Comparison of ENCODE assay signal across 13 cellular contexts in genomic region chr6:42199106-42199981, GRCh38. TPM values are rescaled to one million over a fixed set of nuclear protein-coding genes. Genes with fewer than 3 reads are reported as not detected.
DNase-seq lines count a peak whose midpoint lies in the region; ATAC-seq, FAIRE-seq and TF ChIP-seq lines count a peak whose summit lies in the region.
"Had no signal": no experiment of that assay in that cellular context is flagged by ENCODE, and none has a peak within 500 bp of the region (broad histone marks: within the 10 kb centered on the region; RNA-seq: fewer than 3 reads in every experiment).

No MANE protein-coding gene starts in this region.

- no peak overlapping the region for H3K27ac ChIP-seq in body of pancreas

- H3K4me1 Mint-ChIP-seq in activated naive CD8-positive, alpha-beta T cell treated with anti-CD3 and anti-CD28 coated beads, Interleukin-2, amount 50 U/mL, for 24 hours: peaks cover 2% of the 10 kb centered on the region
- peaks cover 2% of the 10 kb centered on the region for H3K4me1 Mint-ChIP-seq in activated naive CD8-positive, alpha-beta T cell treated with anti-CD3 and anti-CD28 coated beads for 36 hours

- intact Hi-C loops in body of pancreas (cut with DNase I): no loop called here

- peaks cover 6% of the 10 kb centered on the region for H3K4me1 ChIP-seq in body of pancreas

- no peaks in the 10 kb centered on the region for H3K27me3 Mint-ChIP-seq in activated naive CD8-positive, alpha-beta T cell treated with anti-CD3 and anti-CD28 coated beads, Interleukin-2, amount 50 U/mL, for 24 hours
- no peaks in the 10 kb centered on the region for H3K27me3 Mint-ChIP-seq in activated naive CD8-positive, alpha-beta T cell treated with anti-CD3 and anti-CD28 coated beads for 36 hours
- H3K27me3 Mint-ChIP-seq: B cell had no signal

- WGBS in body of pancreas, 2 donors: 87 to 92% methylated on average over 5 of the region's 5 CpGs

- H3K27ac Mint-ChIP-seq in activated naive CD8-positive, alpha-beta T cell treated with anti-CD3 and anti-CD28 coated beads, Interleukin-2, amount 50 U/mL, for 24 hours: peak overlapping the region; percentile 4
- no peak overlapping the region for H3K27ac Mint-ChIP-seq in activated naive CD8-positive, alpha-beta T cell treated with anti-CD3 and anti-CD28 coated beads for 36 hours
- H3K27ac Mint-ChIP-seq: B cell had no signal

- no peak overlapping the region for H3K4me3 Mint-ChIP-seq in activated naive CD8-positive, alpha-beta T cell treated with anti-CD3 and anti-CD28 coated beads, Interleukin-2, amount 50 U/mL, for 24 hours
- H3K4me3 Mint-ChIP-seq in activated naive CD8-positive, alpha-beta T cell treated with anti-CD3 and anti-CD28 coated beads for 36 hours: no peak overlapping the region
- H3K4me3 Mint-ChIP-seq: B cell had no signal

- no peaks in the 10 kb centered on the region for H3K36me3 ChIP-seq in body of pancreas (replicated peaks in 1 of 2; ENCODE audit: insufficient read depth in 1 of 2, low read depth in 2 of 2)

- H3K9me3 ChIP-seq in body of pancreas: no peaks in the 10 kb centered on the region

- peaks cover 11% of the 10 kb centered on the region for H3K36me3 Mint-ChIP-seq in activated naive CD8-positive, alpha-beta T cell treated with anti-CD3 and anti-CD28 coated beads, Interleukin-2, amount 50 U/mL, for 24 hours (ENCODE audit: low read depth)
- H3K36me3 Mint-ChIP-seq in activated naive CD8-positive, alpha-beta T cell treated with anti-CD3 and anti-CD28 coated beads for 36 hours: peaks cover 16% of the 10 kb centered on the region

- no peak for DNase-seq in activated naive CD8-positive, alpha-beta T cell treated with anti-CD3 and anti-CD28 coated beads, Interleukin-2, amount 50 U/mL, for 24 hours
- no peak for DNase-seq in activated naive CD8-positive, alpha-beta T cell treated with anti-CD3 and anti-CD28 coated beads for 36 hours
- DNase-seq in RPMI8226 (peak; percentile 61), urothelium cell line (ENCODE audit: low spot score) (peak; percentile 37), NCI-H187 (lab: John Stamatoyannopoulos, UW) (no peak), body of pancreas (no peak)
- DNase-seq: activated CD4-positive, alpha-beta T cell treated with anti-CD3 and anti-CD28 coated beads, Interleukin-2, amount 50 U/mL, for 4 hours; activated naive CD4-positive, alpha-beta T cell treated with anti-CD3 and anti-CD28 coated beads, Interleukin-2, amount 50 U/mL, for 16 hours; effector memory CD4-positive, alpha-beta T cell; stimulated activated CD4-positive, alpha-beta T cell treated with anti-CD3 and anti-CD28 coated beads, Interleukin-4, amount 100 ng/mL, for 24 hours had no signal

- no peak for ATAC-seq in activated naive CD8-positive, alpha-beta T cell treated with anti-CD3 and anti-CD28 coated beads, Interleukin-2, amount 50 U/mL, for 24 hours
- peak; percentile 22 for ATAC-seq in esophagus mucosa
- no peak for ATAC-seq in body of pancreas
- no peak for ATAC-seq in HG02840 (IDR thresholded peaks at IDR 0.05; ENCODE audit: low FRiP score, unreplicated experiment)

- no peak for TF ChIP-seq CTCF in body of pancreas (IDR thresholded peaks at IDR 0.05)

- FAIRE-seq in urothelium cell line (lab: Jason Lieb, UNC): no peak

- no peak for TF ChIP-seq POLR2A in body of pancreas (IDR thresholded peaks at IDR 0.05)

- H3K4me3 ChIP-seq in body of pancreas: no peak overlapping the region

- no peaks in the 10 kb centered on the region for H3K27me3 ChIP-seq in body of pancreas

- no peaks in the 10 kb centered on the region for H3K9me3 Mint-ChIP-seq in activated naive CD8-positive, alpha-beta T cell treated with anti-CD3 and anti-CD28 coated beads, Interleukin-2, amount 50 U/mL, for 24 hours
- H3K9me3 Mint-ChIP-seq in activated naive CD8-positive, alpha-beta T cell treated with anti-CD3 and anti-CD28 coated beads for 36 hours: peaks cover 2% of the 10 kb centered on the region

RNA-seq across cellular contexts. Expression of gene GUCA1B, which starts 4.6 kb away (rescaled TPM):
- total RNA-seq in activated naive CD8-positive, alpha-beta T cell treated with anti-CD3 and anti-CD28 coated beads for 36 hours: 1 to 10 TPM; 1.3 to 1.4 TPM
- total RNA-seq in esophagus mucosa (0.16 TPM), body of pancreas (not detected)

RNA-seq across cellular contexts. Expression of gene MRPS10, which starts 18.3 kb away (rescaled TPM):
- total RNA-seq in activated naive CD8-positive, alpha-beta T cell treated with anti-CD3 and anti-CD28 coated beads for 36 hours: 10 to 100 TPM; 50.7 to 51.2 TPM
- total RNA-seq in esophagus mucosa: 48.1 TPM
- total RNA-seq in body of pancreas: 10 to 100 TPM in 1 of 2 donors, 1 to 10 TPM in 1; 8.9 to 14.0 TPM

RNA-seq across cellular contexts. Expression of gene GUCA1A, which starts 26.2 kb away (rescaled TPM):
- under 1 TPM in 1 of 2 experiments, not detected in 1; 0.14 TPM for total RNA-seq in activated naive CD8-positive, alpha-beta T cell treated with anti-CD3 and anti-CD28 coated beads for 36 hours
- total RNA-seq in esophagus mucosa: not detected
- total RNA-seq in body of pancreas: not detected
- total RNA-seq: B cell had no signal

RNA-seq across cellular contexts. Expression of gene C6orf132, which starts 56.9 kb away (rescaled TPM):
- under 1 TPM; 0.18 to 0.19 TPM for total RNA-seq in activated naive CD8-positive, alpha-beta T cell treated with anti-CD3 and anti-CD28 coated beads for 36 hours
- total RNA-seq in esophagus mucosa (216 TPM), body of pancreas (10 to 100 TPM; 22.1 to 26.0 TPM)

Comparison
In these comparisons a context has a peak if more than half of its experiments do, and no peak if none do; other contexts are left out.
1. DNase-seq: peak in RPMI8226 (single experiment) and urothelium cell line (single experiment); none in activated naive CD8-positive, alpha-beta T cell treated with anti-CD3 and anti-CD28 coated beads, Interleukin-2, amount 50 U/mL, for 24 hours (single experiment), activated naive CD8-positive, alpha-beta T cell treated with anti-CD3 and anti-CD28 coated beads for 36 hours (single experiment), NCI-H187 (0 of 2) and body of pancreas (0 of 4).